In genomic region chr9:109133533-109133932, GRCh38 we compare ENCODE assay signal across 8 cellular contexts. TPM values are rescaled to one million over a fixed set of nuclear protein-coding genes. Genes with fewer than 3 reads are reported as not detected.
"Had no signal": no experiment of that assay in that cellular context is flagged by ENCODE, and none has a peak within 500 bp of the region (broad histone marks: within the 10 kb centered on the region; RNA-seq: fewer than 3 reads in every experiment).

No MANE protein-coding gene starts in this region.

- DNase-seq: GDM1, GF-D8 had no signal

- H3K4me3 ChIP-seq: GM12878 had no signal

- ATAC-seq: GM12878 had no signal

- FAIRE-seq: G401.6, GM12878, GM12891, GM12892, GM18507, GM19239 had no signal

RNA-seq across cellular contexts. Expression of gene FRRS1L, which starts 33.5 kb away (rescaled TPM):
- total RNA-seq: GM12878 had no signal
- polyA plus RNA-seq: GM12878 had no signal
